ENCODE assay signal across 1 cellular context in genomic region chr19:51407631-51408131, GRCh38.
TF ChIP-seq lines count a peak whose summit lies in the region.

No MANE protein-coding gene starts in this region.

TF ChIP-seq in K562, 482 proteins besides CTCF, POLR2A, EP300 and RAD21 (continues in another document):
- TF ChIP-seq ZNF311 (CRISPR knock-in tag; IDR thresholded peaks at IDR 0.05) (no peak), ZBTB34 (CRISPR knock-in tag; IDR thresholded peaks at IDR 0.05) (no peak), MGA (IDR thresholded peaks at IDR 0.05) (no peak), MAFG (tag; conservative IDR thresholded peaks at IDR 0.05) (no peak), PATZ1 (CRISPR knock-in tag; IDR thresholded peaks at IDR 0.05; ENCODE audit: borderline replicate concordance) (no peak), RNF2 (IDR thresholded peaks at IDR 0.05) (no peak), PML (IDR thresholded peaks at IDR 0.05; ENCODE audit: low read length) (no peak), CREB1 (IDR thresholded peaks at IDR 0.05) (no peak), CREB1 (CRISPR knock-in tag; IDR thresholded peaks at IDR 0.05) (0 out of 2 replicates have a peak, but pooled peaks have one; percentile 18), ZFPM2 (CRISPR knock-in tag; IDR thresholded peaks at IDR 0.05) (no peak), CEBPB (tag; IDR thresholded peaks at IDR 0.05) (no peak), ZNF583 (CRISPR knock-in tag; IDR thresholded peaks at IDR 0.05) (no peak), THAP7 (CRISPR knock-in tag; IDR thresholded peaks at IDR 0.05) (no peak), ZMIZ1 (IDR thresholded peaks at IDR 0.05; ENCODE audit: low read depth in 2 of 2, low read length in 2 of 2) (no peak), DEAF1 (CRISPR knock-in tag; IDR thresholded peaks at IDR 0.05) (peak; percentile 70; the same call in 1 of the 2 replicates), NELFE (IDR thresholded peaks at IDR 0.05; ENCODE audit: insufficient read depth, insufficient read length) (no peak), ZNF512 (tag; IDR thresholded peaks at IDR 0.05) (no peak), ZNF707 (CRISPR knock-in tag; conservative IDR thresholded peaks at IDR 0.05) (no peak), NRF1 (conservative IDR thresholded peaks at IDR 0.05 in 1 of 2, IDR thresholded peaks at IDR 0.05 in 1 of 2) (no peak), IRF2 (CRISPR knock-in tag; IDR thresholded peaks at IDR 0.05) (no peak), TBL1XR1 (IDR thresholded peaks at IDR 0.05; ENCODE audit: low read length in 2 of 2) (no peak), HBP1 (CRISPR knock-in tag; IDR thresholded peaks at IDR 0.05) (no peak), SMARCA5 (IDR thresholded peaks at IDR 0.05) (peak; percentile 62; the same call in 1 of the 2 replicates), ZNF41 (CRISPR knock-in tag; conservative IDR thresholded peaks at IDR 0.05) (no peak), TRIM28 (IDR thresholded peaks at IDR 0.05) (no peak), DLX4 (CRISPR knock-in tag; IDR thresholded peaks at IDR 0.05) (no peak), EWSR1 (IDR thresholded peaks at IDR 0.05; ENCODE audit: borderline replicate concordance, low read depth, partially characterized antibody) (no peak), RB1 (IDR thresholded peaks at IDR 0.05; ENCODE audit: low read depth) (0 out of 2 replicates have a peak, but pooled peaks have one; percentile 18), GATAD2B (IDR thresholded peaks at IDR 0.05; ENCODE audit: borderline replicate concordance) (no peak), PHB2 (IDR thresholded peaks at IDR 0.05; ENCODE audit: low read depth) (no peak), SIN3A (IDR thresholded peaks at IDR 0.05; ENCODE audit: borderline replicate concordance in 2 of 2, control insufficient read depth in 1 of 2, low read depth in 2 of 2, low read length in 2 of 2) (no peak), POLR2G (IDR thresholded peaks at IDR 0.05; ENCODE audit: low read depth, low read length) (no peak), ZNF347 (CRISPR knock-in tag; IDR thresholded peaks at IDR 0.05; ENCODE audit: low read depth) (no peak), TAL1 (IDR thresholded peaks at IDR 0.05) (no peak), GABPB2 (CRISPR knock-in tag; conservative IDR thresholded peaks at IDR 0.05) (no peak)
